25 cellular contexts compared by ENCODE assay signal in genomic region chr14:97798204-97798603, GRCh38.
A peak's percentile ranks its signal among the peaks of the same experiment; 100 is the strongest.
DNase-seq lines count a peak whose midpoint lies in the region; ATAC-seq and TF ChIP-seq lines count a peak whose summit lies in the region.
"Had no signal": no experiment of that assay in that cellular context is flagged by ENCODE, and none has a peak within 500 bp of the region (broad histone marks: within the 10 kb centered on the region; RNA-seq: fewer than 3 reads in every experiment).

No MANE protein-coding gene starts in this region.

- no peak overlapping the region for H3K4me3 Mint-ChIP-seq in activated CD4-positive, alpha-beta T cell treated with anti-CD3 and anti-CD28 coated beads for 36 hours
- H3K4me3 Mint-ChIP-seq in activated CD4-positive, alpha-beta T cell treated with anti-CD3 and anti-CD28 coated beads, Interleukin-2, amount 10 ng/mL, durations not matched to agents 7 days and 5 days = no peak overlapping the region
- H3K4me3 Mint-ChIP-seq: GM23338, H9, HFFc6 had no signal

- no peak for DNase-seq in activated CD4-positive, alpha-beta T cell treated with anti-CD3 and anti-CD28 coated beads for 36 hours
- DNase-seq in activated CD4-positive, alpha-beta T cell treated with anti-CD3 and anti-CD28 coated beads, Interleukin-2, amount 10 ng/mL, durations not matched to agents 7 days and 5 days = no peak
- DNase-seq in DND-41 (peak; percentile 72), esophagus muscularis mucosa (ENCODE audit: extremely low spot score) (peak; percentile 79), posterior cingulate gyrus (no peak)
- DNase-seq: Caco-2; CD4-positive, alpha-beta memory T cell; EL; GDM1; H9; HFFc6; IMR-90; Karpas-422; NCI-H1092 treated with DMSO at 0.1 percent for 48 hours; NCI-H1436; NCI-H187 treated with DMSO at 0.1 percent for 48 hours; NCI-H526 treated with DMSO at 0.1 percent for 48 hours; PC-9; SJCRH30 had no signal

- no peak for TF ChIP-seq EP300 in esophagus muscularis mucosa (IDR thresholded peaks at IDR 0.05)

- intact Hi-C loops in activated CD4-positive, alpha-beta T cell treated with anti-CD3 and anti-CD28 coated beads for 36 hours (cut with DNase I, micrococcal nuclease) = no loop called here
- intact Hi-C loops in esophagus muscularis mucosa (cut with DNase I) = no loop called here
- intact Hi-C loops in posterior cingulate gyrus (cut with DNase I) = no loop called here

- no peaks in the 10 kb centered on the region for H4K20me1 ChIP-seq in DND-41 (ENCODE audit: insufficient read depth, low read length)
- H4K20me1 ChIP-seq: BLaER1 had no signal

- H3K4me3 ChIP-seq in DND-41 (ENCODE audit: low read depth in 1 of 2, low read length in 2 of 2) (no peak overlapping the region), esophagus muscularis mucosa (no peak overlapping the region), thymus (ENCODE audit: low read length) (peak overlapping the region; percentile 17)
- H3K4me3 ChIP-seq: BLaER1, GM12878, GM23338, PC-9, SJCRH30 had no signal

- no peaks in the 10 kb centered on the region for H3K9me3 Mint-ChIP-seq in activated CD4-positive, alpha-beta T cell treated with anti-CD3 and anti-CD28 coated beads for 36 hours (ENCODE audit: low read depth)
- H3K9me3 Mint-ChIP-seq in activated CD4-positive, alpha-beta T cell treated with anti-CD3 and anti-CD28 coated beads, Interleukin-2, amount 10 ng/mL, durations not matched to agents 7 days and 5 days = peaks cover 2% of the 10 kb centered on the region
- H3K9me3 Mint-ChIP-seq: H9 had no signal

- no peaks in the 10 kb centered on the region for H3K36me3 ChIP-seq in DND-41 (ENCODE audit: insufficient read depth, low read length)
- H3K36me3 ChIP-seq in esophagus muscularis mucosa = no peaks in the 10 kb centered on the region
- H3K36me3 ChIP-seq in thymus (ENCODE audit: control insufficient read depth, insufficient read depth) = no peaks in the 10 kb centered on the region
- H3K36me3 ChIP-seq: BLaER1, SJCRH30 had no signal

- no peak overlapping the region for H3K9ac ChIP-seq in DND-41 (ENCODE audit: low read depth, low read length)
- H3K9ac ChIP-seq: BLaER1 had no signal

- H3K27me3 ChIP-seq in DND-41 (ENCODE audit: insufficient read depth, low read length, poor library complexity) (no peaks in the 10 kb centered on the region), esophagus muscularis mucosa (no peaks in the 10 kb centered on the region), thymus (ENCODE audit: control insufficient read depth, insufficient read depth) (no peaks in the 10 kb centered on the region)
- H3K27me3 ChIP-seq: BLaER1, SJCRH30 had no signal

- H3K79me2 ChIP-seq in DND-41 (ENCODE audit: insufficient read depth, low read length) = no peaks in the 10 kb centered on the region

- TF ChIP-seq CTCF in DND-41 (IDR thresholded peaks at IDR 0.05; ENCODE audit: borderline replicate concordance, extremely low read depth, low read length, poor library complexity, severe bottlenecking) (no peak), esophagus muscularis mucosa (IDR thresholded peaks at IDR 0.05) (no peak)

- H3K27me3 Mint-ChIP-seq in activated CD4-positive, alpha-beta T cell treated with anti-CD3 and anti-CD28 coated beads for 36 hours = no peaks in the 10 kb centered on the region
- H3K27me3 Mint-ChIP-seq in activated CD4-positive, alpha-beta T cell treated with anti-CD3 and anti-CD28 coated beads, Interleukin-2, amount 10 ng/mL, durations not matched to agents 7 days and 5 days = no peaks in the 10 kb centered on the region
- H3K27me3 Mint-ChIP-seq: CD4-positive, alpha-beta memory T cell had no signal

- peaks cover 13% of the 10 kb centered on the region for H3K4me1 ChIP-seq in DND-41 (ENCODE audit: insufficient read depth, low read length)
- no peaks in the 10 kb centered on the region for H3K4me1 ChIP-seq in esophagus muscularis mucosa
- H3K4me1 ChIP-seq in thymus (ENCODE audit: control insufficient read depth, insufficient read depth, low read length) = peaks cover 71% of the 10 kb centered on the region
- H3K4me1 ChIP-seq: BLaER1, Caco-2, SJCRH30 had no signal

- POLR2A ChIA-PET in activated CD4-positive, alpha-beta T cell treated with anti-CD3 and anti-CD28 coated beads for 36 hours (lab: Charles Lee) = no interaction called here
- POLR2A ChIA-PET in activated CD4-positive, alpha-beta T cell treated with anti-CD3 and anti-CD28 coated beads, Interleukin-2, amount 10 ng/mL, durations not matched to agents 7 days and 5 days (lab: Charles Lee) = no interaction called here

- no peaks in the 10 kb centered on the region for H3K36me3 Mint-ChIP-seq in activated CD4-positive, alpha-beta T cell treated with anti-CD3 and anti-CD28 coated beads for 36 hours (ENCODE audit: low read depth)
- H3K36me3 Mint-ChIP-seq in activated CD4-positive, alpha-beta T cell treated with anti-CD3 and anti-CD28 coated beads, Interleukin-2, amount 10 ng/mL, durations not matched to agents 7 days and 5 days (ENCODE audit: low read depth) = no peaks in the 10 kb centered on the region
- H3K36me3 Mint-ChIP-seq: CD4-positive, alpha-beta memory T cell had no signal

- H3K27ac ChIP-seq in DND-41 (ENCODE audit: low read length) (peak overlapping the region; percentile 57), esophagus muscularis mucosa (replicated peaks in 1 of 4) (no peak overlapping the region), thymus (ENCODE audit: low read depth) (peak overlapping the region; percentile 72)
- H3K27ac ChIP-seq: BLaER1, PC-9, SJCRH30 had no signal

- H3K4me1 Mint-ChIP-seq in activated CD4-positive, alpha-beta T cell treated with anti-CD3 and anti-CD28 coated beads for 36 hours = peaks cover 15% of the 10 kb centered on the region
- H3K4me1 Mint-ChIP-seq in activated CD4-positive, alpha-beta T cell treated with anti-CD3 and anti-CD28 coated beads, Interleukin-2, amount 10 ng/mL, durations not matched to agents 7 days and 5 days = peaks cover 14% of the 10 kb centered on the region
- H3K4me1 Mint-ChIP-seq: GM23338 had no signal

- H3K4me2 ChIP-seq in DND-41 (ENCODE audit: insufficient read depth, low read length) = no peak overlapping the region
- H3K4me2 ChIP-seq: BLaER1, GM23338, PC-9 had no signal

- CTCF ChIA-PET in activated CD4-positive, alpha-beta T cell treated with anti-CD3 and anti-CD28 coated beads for 36 hours (lab: Charles Lee) = interaction anchor here (0.9 kb wide), 1 partner anchor 13 kb away, joined by 4 read pairs; no protein-coding TSS in a partner anchor
- CTCF ChIA-PET in activated CD4-positive, alpha-beta T cell treated with anti-CD3 and anti-CD28 coated beads, Interleukin-2, amount 10 ng/mL, durations not matched to agents 7 days and 5 days (lab: Charles Lee) = no interaction called here

- no peak for TF ChIP-seq POLR2A in esophagus muscularis mucosa (IDR thresholded peaks at IDR 0.05; ENCODE audit: low read depth)

- no peak for ATAC-seq in activated CD4-positive, alpha-beta T cell treated with anti-CD3 and anti-CD28 coated beads for 36 hours
- ATAC-seq in DND-41 (ENCODE audit: insufficient read depth, low read depth) (peak; percentile 83), HG02973 (IDR thresholded peaks at IDR 0.05; ENCODE audit: unreplicated experiment) (no peak)
- ATAC-seq: GM12878, GM23338, Right ventricle myocardium inferior had no signal

- H3K27ac Mint-ChIP-seq in activated CD4-positive, alpha-beta T cell treated with anti-CD3 and anti-CD28 coated beads for 36 hours = peak overlapping the region; percentile 47
- no peak overlapping the region for H3K27ac Mint-ChIP-seq in activated CD4-positive, alpha-beta T cell treated with anti-CD3 and anti-CD28 coated beads, Interleukin-2, amount 10 ng/mL, durations not matched to agents 7 days and 5 days
- H3K27ac Mint-ChIP-seq: GM23338, H9, HFFc6 had no signal

- no peaks in the 10 kb centered on the region for H3K9me3 ChIP-seq in DND-41 (ENCODE audit: insufficient read depth, low read length, severe bottlenecking)
- no peaks in the 10 kb centered on the region for H3K9me3 ChIP-seq in esophagus muscularis mucosa
- H3K9me3 ChIP-seq in thymus (ENCODE audit: control insufficient read depth) = peaks cover 1% of the 10 kb centered on the region
- H3K9me3 ChIP-seq: BLaER1, Caco-2, SJCRH30 had no signal

- 73% methylated on average over 9 of the region's 9 CpGs for WGBS in esophagus muscularis mucosa
- 6% methylated on average over 9 of the region's 9 CpGs for WGBS in thymus

- peak overlapping the region; percentile 59; the same call in 1 of the 2 replicates for H2AFZ ChIP-seq in DND-41 (ENCODE audit: low read depth, low read length)
- H2AFZ ChIP-seq: PC-9 had no signal

Comparison
In these comparisons a context has a peak if more than half of its experiments do, and no peak if none do; other contexts are left out.
1. DNase-seq: peak in DND-41 (single experiment) and esophagus muscularis mucosa (single experiment); none in activated CD4-positive, alpha-beta T cell treated with anti-CD3 and anti-CD28 coated beads for 36 hours (single experiment), activated CD4-positive, alpha-beta T cell treated with anti-CD3 and anti-CD28 coated beads, Interleukin-2, amount 10 ng/mL, durations not matched to agents 7 days and 5 days (single experiment) and posterior cingulate gyrus (0 of 10).
2. H3K27ac ChIP-seq: peak in DND-41 (single experiment) and thymus (single experiment); none in esophagus muscularis mucosa (0 of 4).